ENCODE assay signal across 30 cellular contexts in genomic region chr4:176189891-176190795, GRCh38. TPM values are rescaled to one million over a fixed set of nuclear protein-coding genes. Genes with fewer than 3 reads are reported as not detected.
DNase-seq lines count a peak whose midpoint lies in the region; FAIRE-seq and TF ChIP-seq lines count a peak whose summit lies in the region.
"Had no signal": no experiment of that assay in that cellular context is flagged by ENCODE, and none has a peak within 500 bp of the region (broad histone marks: within the 10 kb centered on the region; RNA-seq: fewer than 3 reads in every experiment).

No MANE protein-coding gene starts in this region.

- no TSS peak for BruUV-seq in mammary epithelial cell (replicated peaks; lab: Mats Ljungman, UMichigan)
- BruUV-seq in MCF 10A (replicated peaks; lab: Mats Ljungman, UMichigan) = no TSS peak

- TF ChIP-seq CTCF in mammary epithelial cell (conservative IDR thresholded peaks at IDR 0.05 in 1 of 2, IDR thresholded peaks at IDR 0.05 in 1 of 2; ENCODE audit: extremely low read depth in 1 of 2, insufficient read depth in 1 of 2, low read depth in 1 of 2, low read length in 2 of 2) = no peak
- TF ChIP-seq CTCF in MCF 10A (IDR thresholded peaks at IDR 0.05; ENCODE audit: unreplicated experiment) = no peak
- no peak for TF ChIP-seq CTCF in astrocyte (IDR thresholded peaks at IDR 0.05; ENCODE audit: insufficient read depth, low read depth, low read length)
- TF ChIP-seq CTCF in neural progenitor cell (IDR thresholded peaks at IDR 0.05) = no peak
- no peak for TF ChIP-seq CTCF in type B pancreatic cell (conservative IDR thresholded peaks at IDR 0.05)

- H3K27ac ChIP-seq in mammary epithelial cell (ENCODE audit: insufficient read depth, low read depth, low read length) = no peak overlapping the region
- no peak overlapping the region for H3K27ac ChIP-seq in astrocyte (ENCODE audit: low read depth, low read length)
- no peak overlapping the region for H3K27ac ChIP-seq in neural progenitor cell
- H3K27ac ChIP-seq: epithelial cell of prostate, heart right ventricle, HL-60, left lung, parathyroid adenoma had no signal

- H3K9me3 ChIP-seq in mammary epithelial cell (replicated peaks; ENCODE audit: insufficient read depth, low read length) (no peaks in the 10 kb centered on the region), astrocyte (ENCODE audit: insufficient read depth, low read depth, low read length) (no peaks in the 10 kb centered on the region), neural progenitor cell (ENCODE audit: low read depth) (no peaks in the 10 kb centered on the region)
- H3K9me3 ChIP-seq: heart right ventricle, left lung had no signal

- peaks cover 17% of the 10 kb centered on the region for H3K4me1 Mint-ChIP-seq in MCF 10A (ENCODE audit: insufficient read depth, unreplicated experiment)
- H3K4me1 Mint-ChIP-seq in astrocyte (ENCODE audit: low read depth, unreplicated experiment) = peaks cover 12% of the 10 kb centered on the region
- peaks cover 6% of the 10 kb centered on the region for H3K4me1 Mint-ChIP-seq in neural progenitor cell
- peaks cover 1% of the 10 kb centered on the region for H3K4me1 Mint-ChIP-seq in type B pancreatic cell (ENCODE audit: unreplicated experiment)

- no peak for DNase-seq in mammary epithelial cell
- no peak for DNase-seq in MCF 10A (ENCODE audit: unreplicated experiment)
- DNase-seq in astrocyte (ENCODE audit: low read depth) = peak; percentile 21
- DNase-seq in neural progenitor cell (ENCODE audit: low spot score) = no peak
- no peak for DNase-seq in type B pancreatic cell (ENCODE audit: extremely low spot score, unreplicated experiment)
- no peak for DNase-seq in HuH-7 (ENCODE audit: low spot score)
- no peak for DNase-seq in HPDE6-E6E7 (ENCODE audit: extremely low spot score)
- DNase-seq in H4 (ENCODE audit: low spot score) = no peak
- DNase-seq: 8988T; activated B cell treated with CpG ODN at 0.5 μM for 24 hours; activated CD4-positive, alpha-beta T cell treated with anti-CD3 and anti-CD28 coated beads, Interleukin-2, amount 50 U/mL, for 4 hours; activated CD8-positive, alpha-beta memory T cell treated with anti-CD3 and anti-CD28 coated beads, Interleukin-2, amount 50 U/mL, for 4 hours; GF-D8; heart right ventricle; left lung; midbrain; naive thymus-derived CD8-positive, alpha-beta T cell; NCI-H1105 treated with DMSO at 0.1 percent for 48 hours; NCI-H2029 treated with DMSO at 0.1 percent for 48 hours; NCI-H446; NCI-H82; T-helper 9 cell had no signal

- H3K9me3 Mint-ChIP-seq in MCF 10A (ENCODE audit: unreplicated experiment) = no peaks in the 10 kb centered on the region
- no peaks in the 10 kb centered on the region for H3K9me3 Mint-ChIP-seq in astrocyte (ENCODE audit: unreplicated experiment)
- H3K9me3 Mint-ChIP-seq in neural progenitor cell = no peaks in the 10 kb centered on the region
- H3K9me3 Mint-ChIP-seq in type B pancreatic cell = no peaks in the 10 kb centered on the region
- H3K9me3 Mint-ChIP-seq: activated B cell treated with CpG ODN at 0.5 μM for 24 hours; activated T-helper 2 cell treated with anti-CD3 and anti-CD28 coated beads, Interferon-gamma antibody, Interleukin-2, Interleukin-4, amounts not matched to agents 10 μg/mL and 5 μg/mL and 100 μg/mL, durations not matched to agents 14 hours and 24 hours and 36 hours; naive thymus-derived CD8-positive, alpha-beta T cell had no signal

- no peak overlapping the region for H3K27ac Mint-ChIP-seq in MCF 10A (ENCODE audit: low read depth, unreplicated experiment)
- H3K27ac Mint-ChIP-seq in astrocyte (ENCODE audit: unreplicated experiment) = no peak overlapping the region
- H3K27ac Mint-ChIP-seq in neural progenitor cell = no peak overlapping the region
- H3K27ac Mint-ChIP-seq in type B pancreatic cell = peak overlapping the region; percentile 48
- H3K27ac Mint-ChIP-seq: activated B cell treated with CpG ODN at 0.5 μM for 24 hours; activated naive CD8-positive, alpha-beta T cell; activated T-helper 2 cell treated with anti-CD3 and anti-CD28 coated beads, Interferon-gamma antibody, Interleukin-2, Interleukin-4, amounts not matched to agents 10 μg/mL and 5 μg/mL and 100 μg/mL, durations not matched to agents 14 hours and 24 hours and 36 hours; naive thymus-derived CD8-positive, alpha-beta T cell had no signal

- 72% methylated on average over 9 of the region's 11 CpGs for WGBS in mammary epithelial cell (ENCODE audit: low coverage, missing lambda C conversion rate)

- H3K4me2 ChIP-seq in mammary epithelial cell (ENCODE audit: insufficient read depth, low read depth, low read length) = no peak overlapping the region
- no peak overlapping the region for H3K4me2 ChIP-seq in astrocyte (ENCODE audit: low read length)
- H3K4me2 ChIP-seq in neural progenitor cell = no peak overlapping the region

- H4K20me1 ChIP-seq in mammary epithelial cell (ENCODE audit: insufficient read depth, low read length) (no peaks in the 10 kb centered on the region), astrocyte (ENCODE audit: insufficient read depth, low read length) (no peaks in the 10 kb centered on the region), neural progenitor cell (ENCODE audit: low read depth) (no peaks in the 10 kb centered on the region)

- in situ Hi-C loops in mammary epithelial cell (cut with MboI; ENCODE audit: low sequenced_read_pairs in 2 of 2) = no loop called here

- intact Hi-C loops in mammary epithelial cell (cut with micrococcal nuclease) = loop anchor here (5.0 kb wide), 1 partner anchor 817 kb away; no protein-coding TSS in a partner anchor
- intact Hi-C loops in MCF 10A (cut with micrococcal nuclease) = no loop called here

- peaks cover 3% of the 10 kb centered on the region for H3F3A ChIP-seq in neural progenitor cell (ENCODE audit: low read depth)

- H3K27me3 Mint-ChIP-seq in MCF 10A (ENCODE audit: insufficient read depth, unreplicated experiment) = no peaks in the 10 kb centered on the region
- H3K27me3 Mint-ChIP-seq in astrocyte (ENCODE audit: low read depth, unreplicated experiment) = no peaks in the 10 kb centered on the region
- no peaks in the 10 kb centered on the region for H3K27me3 Mint-ChIP-seq in neural progenitor cell (ENCODE audit: insufficient read depth, low read depth)
- H3K27me3 Mint-ChIP-seq in type B pancreatic cell = peaks cover 3% of the 10 kb centered on the region

- H2AFZ ChIP-seq in mammary epithelial cell (ENCODE audit: low read depth, low read length) (peak overlapping the region; percentile 9), astrocyte (ENCODE audit: low read depth, low read length) (no peak overlapping the region), neural progenitor cell (replicated peaks) (peak overlapping the region; percentile 64)
- H2AFZ ChIP-seq: parathyroid adenoma had no signal

- CTCF ChIA-PET in mammary epithelial cell (lab: Charles Lee; ENCODE audit: low non-redundant PET) (no interaction called here), MCF 10A (lab: Yijun Ruan, JAX) (no interaction called here)

- H3K36me3 Mint-ChIP-seq in MCF 10A (ENCODE audit: insufficient read depth, unreplicated experiment) (no peaks in the 10 kb centered on the region), astrocyte (ENCODE audit: low read depth, unreplicated experiment) (no peaks in the 10 kb centered on the region), neural progenitor cell (no peaks in the 10 kb centered on the region), type B pancreatic cell (no peaks in the 10 kb centered on the region)
- H3K36me3 Mint-ChIP-seq: activated naive CD8-positive, alpha-beta T cell; naive thymus-derived CD8-positive, alpha-beta T cell had no signal

- no peak for FAIRE-seq in astrocyte (lab: Jason Lieb, UNC)
- FAIRE-seq: GM18507, H54, HepG2 had no signal

- H3K79me2 ChIP-seq in mammary epithelial cell (ENCODE audit: insufficient read depth, low read length) = no peaks in the 10 kb centered on the region
- H3K79me2 ChIP-seq in astrocyte (ENCODE audit: insufficient read depth, low read length) = no peaks in the 10 kb centered on the region
- H3K79me2 ChIP-seq in neural progenitor cell (ENCODE audit: low read depth) = no peaks in the 10 kb centered on the region
- H3K79me2 ChIP-seq: parathyroid adenoma had no signal

- H3K4me3 ChIP-seq in mammary epithelial cell (replicated peaks in 1 of 3; ENCODE audit: insufficient read depth in 1 of 3, low read depth in 2 of 3, low read length in 3 of 3) (no peak overlapping the region), astrocyte (ENCODE audit: insufficient read depth, low read depth, low read length) (no peak overlapping the region), neural progenitor cell (no peak overlapping the region)
- H3K4me3 ChIP-seq: heart right ventricle, left lung had no signal

- H3K9ac ChIP-seq in mammary epithelial cell (ENCODE audit: insufficient read depth, low read length) (no peak overlapping the region), astrocyte (ENCODE audit: low read length) (no peak overlapping the region), neural progenitor cell (no peak overlapping the region)
- H3K9ac ChIP-seq: parathyroid adenoma had no signal

- dilution Hi-C loops in mammary epithelial cell (cut with HindIII; ENCODE audit: low sequenced_read_pairs) = no loop called here

- H3K4me3 Mint-ChIP-seq in MCF 10A (ENCODE audit: unreplicated experiment) (no peak overlapping the region), astrocyte (ENCODE audit: unreplicated experiment) (no peak overlapping the region), neural progenitor cell (no peak overlapping the region), type B pancreatic cell (no peak overlapping the region)
- H3K4me3 Mint-ChIP-seq: activated B cell treated with CpG ODN at 0.5 μM for 24 hours; activated naive CD8-positive, alpha-beta T cell; naive thymus-derived CD8-positive, alpha-beta T cell had no signal

- H3K36me3 ChIP-seq in mammary epithelial cell (ENCODE audit: insufficient read depth, low read length) (no peaks in the 10 kb centered on the region), astrocyte (ENCODE audit: insufficient read depth, low read length) (no peaks in the 10 kb centered on the region), neural progenitor cell (no peaks in the 10 kb centered on the region)
- H3K36me3 ChIP-seq: heart right ventricle, left lung had no signal

- POLR2A ChIA-PET in MCF 10A (lab: Yijun Ruan, JAX) = no interaction called here

- peaks cover 27% of the 10 kb centered on the region for H3K4me1 ChIP-seq in mammary epithelial cell (ENCODE audit: insufficient read depth, low read length)
- peaks cover 27% of the 10 kb centered on the region for H3K4me1 ChIP-seq in astrocyte (ENCODE audit: insufficient read depth, low read length)
- no peaks in the 10 kb centered on the region for H3K4me1 ChIP-seq in neural progenitor cell
- H3K4me1 ChIP-seq: parathyroid adenoma had no signal

- H3K27me3 ChIP-seq in mammary epithelial cell (ENCODE audit: insufficient read depth, low read length) (no peaks in the 10 kb centered on the region), astrocyte (ENCODE audit: insufficient read depth, low read length) (no peaks in the 10 kb centered on the region), neural progenitor cell (no peaks in the 10 kb centered on the region)

RNA-seq across cellular contexts. Expression of gene SPATA4, which starts 5.2 kb away (rescaled TPM):
- total RNA-seq in mammary epithelial cell = under 1 TPM; 0.17 to 0.94 TPM
- polyA plus RNA-seq in mammary epithelial cell = 0.06 TPM
- not detected for polyA minus RNA-seq in mammary epithelial cell
- 0.21 and 0.44 TPM in 2 replicates for total RNA-seq in MCF 10A (2022)
- 0.32 and 0.46 TPM in 2 replicates for total RNA-seq in astrocyte
- 0.09 TPM in 1 of 2 replicates, not detected in the other for total RNA-seq in neural progenitor cell (ENCODE audit: low replicate concordance)
- 0.33 and 0.75 TPM in 2 replicates for total RNA-seq in type B pancreatic cell (ENCODE audit: low replicate concordance)
- total RNA-seq in H4 (2014; rRNA removed; shearing (Covaris generic)) = not detected in 2 replicates
- total RNA-seq: activated B cell treated with CpG ODN at 0.5 μM for 24 hours; activated T-helper 2 cell treated with anti-CD3 and anti-CD28 coated beads, Interferon-gamma antibody, Interleukin-2, Interleukin-4, amounts not matched to agents 10 μg/mL and 5 μg/mL and 100 μg/mL, durations not matched to agents 14 hours and 24 hours and 36 hours; HepG2; naive thymus-derived CD8-positive, alpha-beta T cell had no signal
- polyA plus RNA-seq: HepG2; naive thymus-derived CD8-positive, alpha-beta T cell had no signal
